9 cellular contexts compared by ENCODE assay signal in the genomic region with DNA sequence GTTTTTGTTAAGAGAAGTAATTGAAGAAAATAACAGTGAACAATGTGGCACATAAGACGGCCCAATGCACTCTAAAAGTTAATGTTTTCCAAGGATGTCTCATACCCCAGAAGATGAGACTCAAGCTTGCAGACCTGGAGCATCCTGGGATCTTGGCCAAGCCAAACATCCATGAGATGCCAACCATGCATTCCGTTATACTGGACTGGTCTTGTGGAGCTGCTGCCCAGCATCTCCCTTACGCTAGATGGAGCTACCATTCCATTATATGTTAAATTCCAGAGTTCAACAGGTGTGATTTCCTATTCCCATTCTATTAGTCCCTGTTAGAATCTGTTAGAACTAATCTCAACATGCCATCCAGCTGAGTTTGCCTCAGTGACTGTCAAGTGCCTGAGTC.
A peak's percentile ranks its signal among the peaks of the same experiment; 100 is the strongest.
DNase-seq lines count a peak whose midpoint lies in the region; ATAC-seq and TF ChIP-seq lines count a peak whose summit lies in the region.
"Had no signal": no experiment of that assay in that cellular context is flagged by ENCODE, and none has a peak within 500 bp of the region (broad histone marks: within the 10 kb centered on the region; RNA-seq: fewer than 3 reads in every experiment).

No MANE protein-coding gene starts in this region.

- no peak overlapping the region for H3K23ac ChIP-seq in neuronal stem cell (ENCODE audit: low read depth, low read length, poor library complexity)

- no peaks in the 10 kb centered on the region for H4K20me1 ChIP-seq in SK-N-SH (ENCODE audit: insufficient read depth)

- H3K36me3 Mint-ChIP-seq in effector memory CD8-positive, alpha-beta T cell (ENCODE audit: insufficient read depth), result no peaks in the 10 kb centered on the region

- H2BK120ac ChIP-seq in neuronal stem cell (ENCODE audit: low read depth, low read length), result no peak overlapping the region

- H3K4me1 Mint-ChIP-seq in effector memory CD8-positive, alpha-beta T cell (ENCODE audit: low read depth in 2 of 2), result no peaks in the 10 kb centered on the region

- H2BK5ac ChIP-seq in neuronal stem cell (ENCODE audit: low read length), result no peak overlapping the region

- 3% methylated on average over 3 of the region's 3 CpGs for WGBS in SK-N-SH (ENCODE audit: low lambda C conversion rate)
- WGBS in neuronal stem cell (ENCODE audit: extremely low coverage in 2 of 2, insufficient read length in 2 of 2, insufficient replicate concordance in 1 of 2), 2 donors, result no CpG with 5 or more reads among the region's 3 CpGs

- no peak overlapping the region for H3K18ac ChIP-seq in neuronal stem cell (ENCODE audit: low read length)

- H3K4me3 Mint-ChIP-seq in effector memory CD8-positive, alpha-beta T cell, result no peak overlapping the region

- no peaks in the 10 kb centered on the region for H3F3A ChIP-seq in SK-N-SH (replicated peaks; ENCODE audit: insufficient read depth)

- H3K14ac ChIP-seq in neuronal stem cell (ENCODE audit: low read length), result no peak overlapping the region

- H3K79me2 ChIP-seq in SK-N-SH (ENCODE audit: insufficient read depth), result no peaks in the 10 kb centered on the region

- no peaks in the 10 kb centered on the region for H3K9me3 Mint-ChIP-seq in effector memory CD8-positive, alpha-beta T cell

- POLR2A ChIA-PET in SK-N-SH (lab: Yijun Ruan, JAX), result no interaction called here

- H3K27ac ChIP-seq in SK-N-SH (ENCODE audit: low read depth in 2 of 2, low read length in 1 of 2) (no peak overlapping the region), neuronal stem cell (replicated peaks; ENCODE audit: low read length) (no peak overlapping the region)

- H4K8ac ChIP-seq in neuronal stem cell (ENCODE audit: low read depth, low read length), result no peak overlapping the region

- no peak for TF ChIP-seq EP300 in SK-N-SH (IDR thresholded peaks at IDR 0.05; ENCODE audit: borderline replicate concordance in 1 of 2, low read depth in 1 of 2, low read length in 1 of 2)

- no peak for ATAC-seq in HG03045 (IDR thresholded peaks at IDR 0.05; ENCODE audit: unreplicated experiment)
- no peak for ATAC-seq in effector memory CD8-positive, alpha-beta T cell (replicated peaks)
- ATAC-seq in GM18511 (IDR thresholded peaks at IDR 0.05; ENCODE audit: unreplicated experiment), result no peak

- H3K9ac ChIP-seq in SK-N-SH (no peak overlapping the region), neuronal stem cell (ENCODE audit: low read depth, low read length, poor library complexity) (no peak overlapping the region)

- H3K79me1 ChIP-seq in neuronal stem cell (ENCODE audit: low read depth, low read length), result no peaks in the 10 kb centered on the region

- no peak overlapping the region for H4K91ac ChIP-seq in neuronal stem cell (ENCODE audit: low read depth, low read length, poor library complexity)

- H3K27me3 Mint-ChIP-seq in effector memory CD8-positive, alpha-beta T cell, result peaks cover 2 to 12% of the 10 kb centered on the region in 2 donors

- H2AFZ ChIP-seq in SK-N-SH (ENCODE audit: low read depth) (no peak overlapping the region), neuronal stem cell (ENCODE audit: low read length) (no peak overlapping the region)

- CTCF ChIA-PET in SK-N-SH (lab: Yijun Ruan, JAX), result interaction anchor here (0.7 to 1.3 kb wide), 11 partner anchors 9 to 1928 kb away, joined by 3 to 8 read pairs (median 4); no protein-coding TSS in a partner anchor

- H3K27me3 ChIP-seq in SK-N-SH (ENCODE audit: insufficient read depth), result no peaks in the 10 kb centered on the region
- no peaks in the 10 kb centered on the region for H3K27me3 ChIP-seq in neuronal stem cell (ENCODE audit: control insufficient read depth in 3 of 3, insufficient read depth in 3 of 3, low read depth in 1 of 3, low read length in 3 of 3)

- no peaks in the 10 kb centered on the region for H3K9me3 ChIP-seq in SK-N-SH
- no peaks in the 10 kb centered on the region for H3K9me3 ChIP-seq in neuronal stem cell (replicated peaks in 1 of 2; ENCODE audit: control insufficient read depth in 2 of 2, insufficient read depth in 1 of 2, low read depth in 1 of 2, low read length in 2 of 2)

- TF ChIP-seq CTCF in AG09319 (IDR thresholded peaks at IDR 0.05; ENCODE audit: low read depth, low read length) (peak; percentile 78), HFF-Myc (IDR thresholded peaks at IDR 0.05; ENCODE audit: low read depth, low read length, missing control alignments) (peak; percentile 57), SK-N-SH (IDR thresholded peaks at IDR 0.05) (peak; percentile 88)

- H3K4ac ChIP-seq in neuronal stem cell (ENCODE audit: low read length), result no peak overlapping the region

- no peaks in the 10 kb centered on the region for H3K9me2 ChIP-seq in SK-N-SH

- H3K27ac Mint-ChIP-seq in effector memory CD8-positive, alpha-beta T cell, result no peak overlapping the region

- DNase-seq in AG09319 (ENCODE audit: extremely low read depth, low read depth) (no peak), HFF-Myc (ENCODE audit: extremely low read depth, low read depth) (peak; percentile 19), SK-N-SH (peak; percentile 42), iPS-NIHi7 (ENCODE audit: extremely low spot score) (peak; percentile 70), neuronal stem cell (ENCODE audit: low spot score) (no peak)
- no peak for DNase-seq in effector memory CD8-positive, alpha-beta T cell
- DNase-seq: activated naive CD4-positive, alpha-beta T cell had no signal

- no peak overlapping the region for H2BK12ac ChIP-seq in neuronal stem cell (ENCODE audit: low read length)

- peaks cover 0 to 4% of the 10 kb centered on the region in 2 experiments; a peak in 1 of 4 replicates for H3K4me1 ChIP-seq in SK-N-SH (ENCODE audit: control insufficient read depth in 1 of 2, insufficient read depth in 2 of 2, low read depth in 1 of 2, low read length in 1 of 2)
- H3K4me1 ChIP-seq in neuronal stem cell (ENCODE audit: control insufficient read depth in 2 of 2, insufficient read depth in 1 of 2, low read depth in 1 of 2, low read length in 2 of 2), result no peaks in the 10 kb centered on the region

- H3K4me2 ChIP-seq in SK-N-SH (no peak overlapping the region), neuronal stem cell (ENCODE audit: insufficient read depth, low read length, poor library complexity, severe bottlenecking) (no peak overlapping the region)

- H3K36me3 ChIP-seq in SK-N-SH (replicated peaks in 1 of 2; ENCODE audit: control insufficient read depth in 1 of 2, insufficient read depth in 2 of 2, low read length in 1 of 2), result no peaks in the 10 kb centered on the region
- no peaks in the 10 kb centered on the region for H3K36me3 ChIP-seq in neuronal stem cell (replicated peaks in 1 of 2; ENCODE audit: control insufficient read depth in 2 of 2, insufficient read depth in 2 of 2, low read length in 2 of 2)

- H3K4me3 ChIP-seq in HFF-Myc (replicated peaks; ENCODE audit: low read depth, low read length), result no peak overlapping the region
- no peak overlapping the region for H3K4me3 ChIP-seq in SK-N-SH (ENCODE audit: low read depth in 2 of 2, low read length in 1 of 2)
- H3K4me3 ChIP-seq in neuronal stem cell (ENCODE audit: low read length in 2 of 2), result no peak overlapping the region

- no peak overlapping the region for H2AK5ac ChIP-seq in neuronal stem cell (ENCODE audit: low read depth, low read length)

- no peak overlapping the region for H2BK15ac ChIP-seq in neuronal stem cell (ENCODE audit: low read length)

- TF ChIP-seq RAD21 in SK-N-SH (IDR thresholded peaks at IDR 0.05; ENCODE audit: low read length), result peak; percentile 77

TF ChIP-seq in SK-N-SH, 30 proteins besides CTCF, POLR2A, EP300 and RAD21 (continues in another document):
- TF ChIP-seq TAF1 (IDR thresholded peaks at IDR 0.05; ENCODE audit: borderline replicate concordance, low read depth, low read length), result no peak
- no peak for TF ChIP-seq MEF2A (IDR thresholded peaks at IDR 0.05; ENCODE audit: borderline replicate concordance, low read depth)
- TF ChIP-seq JUND (IDR thresholded peaks at IDR 0.05), result no peak
- TF ChIP-seq TCF12 (IDR thresholded peaks at IDR 0.05), result peak; percentile 48; the same call in 1 of the 2 replicates
- TF ChIP-seq RFX5 (IDR thresholded peaks at IDR 0.05; ENCODE audit: low read length), result no peak
- TF ChIP-seq CHD2 (IDR thresholded peaks at IDR 0.05; ENCODE audit: low read length, partially characterized antibody), result no peak
- TF ChIP-seq, protein P1, sequence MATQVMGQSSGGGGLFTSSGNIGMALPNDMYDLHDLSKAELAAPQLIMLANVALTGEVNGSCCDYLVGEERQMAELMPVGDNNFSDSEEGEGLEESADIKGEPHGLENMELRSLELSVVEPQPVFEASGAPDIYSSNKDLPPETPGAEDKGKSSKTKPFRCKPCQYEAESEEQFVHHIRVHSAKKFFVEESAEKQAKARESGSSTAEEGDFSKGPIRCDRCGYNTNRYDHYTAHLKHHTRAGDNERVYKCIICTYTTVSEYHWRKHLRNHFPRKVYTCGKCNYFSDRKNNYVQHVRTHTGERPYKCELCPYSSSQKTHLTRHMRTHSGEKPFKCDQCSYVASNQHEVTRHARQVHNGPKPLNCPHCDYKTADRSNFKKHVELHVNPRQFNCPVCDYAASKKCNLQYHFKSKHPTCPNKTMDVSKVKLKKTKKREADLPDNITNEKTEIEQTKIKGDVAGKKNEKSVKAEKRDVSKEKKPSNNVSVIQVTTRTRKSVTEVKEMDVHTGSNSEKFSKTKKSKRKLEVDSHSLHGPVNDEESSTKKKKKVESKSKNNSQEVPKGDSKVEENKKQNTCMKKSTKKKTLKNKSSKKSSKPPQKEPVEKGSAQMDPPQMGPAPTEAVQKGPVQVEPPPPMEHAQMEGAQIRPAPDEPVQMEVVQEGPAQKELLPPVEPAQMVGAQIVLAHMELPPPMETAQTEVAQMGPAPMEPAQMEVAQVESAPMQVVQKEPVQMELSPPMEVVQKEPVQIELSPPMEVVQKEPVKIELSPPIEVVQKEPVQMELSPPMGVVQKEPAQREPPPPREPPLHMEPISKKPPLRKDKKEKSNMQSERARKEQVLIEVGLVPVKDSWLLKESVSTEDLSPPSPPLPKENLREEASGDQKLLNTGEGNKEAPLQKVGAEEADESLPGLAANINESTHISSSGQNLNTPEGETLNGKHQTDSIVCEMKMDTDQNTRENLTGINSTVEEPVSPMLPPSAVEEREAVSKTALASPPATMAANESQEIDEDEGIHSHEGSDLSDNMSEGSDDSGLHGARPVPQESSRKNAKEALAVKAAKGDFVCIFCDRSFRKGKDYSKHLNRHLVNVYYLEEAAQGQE (IDR thresholded peaks at IDR 0.05; ENCODE audit: low read depth, low read length), result no peak
- TF ChIP-seq MXI1 (IDR thresholded peaks at IDR 0.05; ENCODE audit: low read depth, low read length), result no peak
- TF ChIP-seq SMC3 (IDR thresholded peaks at IDR 0.05; ENCODE audit: low read depth, low read length), result peak; percentile 66
- TF ChIP-seq RCOR1 (IDR thresholded peaks at IDR 0.05; ENCODE audit: low read length), result peak; percentile 23; the same call in 1 of the 2 replicates
- no peak for TF ChIP-seq EZH2phosphoT487 (IDR thresholded peaks at IDR 0.05; ENCODE audit: borderline replicate concordance, low read depth)

Comparison
In these comparisons a context has a peak if more than half of its experiments do, and no peak if none do; other contexts are left out.
1. DNase-seq: peak in HFF-Myc (single experiment), SK-N-SH (single experiment) and iPS-NIHi7 (single experiment); none in AG09319 (single experiment), neuronal stem cell (single experiment) and effector memory CD8-positive, alpha-beta T cell (0 of 3).
2. Peak in every context shown above with its lines, with median percentiles within 50 percentile points of each other: CTCF ChIP-seq.